15 cellular contexts compared by ENCODE assay signal in the genomic region with DNA sequence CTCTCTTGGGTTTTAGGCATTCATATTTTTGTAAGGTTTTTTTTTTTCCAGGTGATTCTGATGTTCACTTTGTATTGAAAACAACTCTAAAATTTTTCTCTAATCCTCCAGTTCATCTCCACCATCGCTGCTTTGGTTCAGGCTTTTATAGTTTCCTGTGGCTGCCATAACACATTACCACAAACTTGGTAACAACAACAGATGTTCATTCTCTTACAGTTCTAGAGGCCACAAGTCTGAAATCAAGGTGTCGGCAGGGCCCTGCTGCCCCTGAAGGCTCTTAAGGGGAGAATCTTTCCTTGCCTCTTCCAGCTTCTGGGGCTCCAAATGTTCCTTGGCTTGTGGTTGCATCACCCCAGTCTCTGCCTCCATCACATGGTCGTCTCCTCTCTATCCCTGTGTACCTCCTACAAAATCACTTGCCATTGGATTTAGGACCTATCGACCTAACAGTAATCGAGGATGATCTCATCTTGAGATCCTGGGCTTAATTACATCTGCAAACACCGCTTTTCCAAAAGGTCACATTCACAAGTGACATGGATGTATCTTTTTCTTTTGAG. TPM values are rescaled to one million over a fixed set of nuclear protein-coding genes. Genes with fewer than 3 reads are reported as not detected.
A peak's percentile ranks its signal among the peaks of the same experiment; 100 is the strongest.
DNase-seq lines count a peak whose midpoint lies in the region; ATAC-seq and TF ChIP-seq lines count a peak whose summit lies in the region.
"Had no signal": no experiment of that assay in that cellular context is flagged by ENCODE, and none has a peak within 500 bp of the region (broad histone marks: within the 10 kb centered on the region; RNA-seq: fewer than 3 reads in every experiment).

No MANE protein-coding gene starts in this region.

- intact Hi-C loops in activated CD4-positive, alpha-beta T cell treated with anti-CD3 and anti-CD28 coated beads for 36 hours (cut with DNase I, micrococcal nuclease): no loop called here

- peaks cover 97% of the 10 kb centered on the region for H4K20me1 ChIP-seq in Loucy (ENCODE audit: insufficient read depth, low read length, poor library complexity, severe bottlenecking)

- peak overlapping the region; percentile 69 for H3K9ac ChIP-seq in Loucy (ENCODE audit: low read depth, low read length, poor library complexity, severe bottlenecking)
- no peak overlapping the region for H3K9ac ChIP-seq in trophoblast cell (ENCODE audit: low read length)

- CTCF ChIA-PET in activated CD4-positive, alpha-beta T cell treated with anti-CD3 and anti-CD28 coated beads for 36 hours (lab: Charles Lee): interaction anchor here (1.6 kb wide), 1 partner anchor 22 kb away, joined by 3 read pairs; no protein-coding TSS in a partner anchor

- TF ChIP-seq CTCF in Loucy (conservative IDR thresholded peaks at IDR 0.05; ENCODE audit: low read length) (0 out of 2 replicates have a peak, but pooled peaks have one; percentile 10), progenitor cell of endocrine pancreas (IDR thresholded peaks at IDR 0.05; ENCODE audit: unreplicated experiment) (no peak)

- H3K4me3 ChIP-seq in Loucy (ENCODE audit: low read length, poor library complexity, severe bottlenecking) (peak overlapping the region; percentile 69), trophoblast cell (ENCODE audit: low read depth, low read length) (no peak overlapping the region)
- H3K4me3 ChIP-seq: esophagus muscularis mucosa, heart right ventricle, prostate gland had no signal

- H3K4me1 Mint-ChIP-seq in activated CD4-positive, alpha-beta T cell treated with anti-CD3 and anti-CD28 coated beads for 36 hours: peaks cover 37% of the 10 kb centered on the region
- H3K4me1 Mint-ChIP-seq in activated naive CD8-positive, alpha-beta T cell treated with anti-CD3 and anti-CD28 coated beads, Interleukin-2, amount 10 ng/mL, durations not matched to agents 7 days and 5 days: peaks cover 33% of the 10 kb centered on the region
- peaks cover 11% of the 10 kb centered on the region for H3K4me1 Mint-ChIP-seq in progenitor cell of endocrine pancreas (ENCODE audit: low read depth)

- H4K91ac ChIP-seq in trophoblast cell (ENCODE audit: low read depth, low read length): peak overlapping the region; percentile 63

- peaks cover 98% of the 10 kb centered on the region for H3K79me2 ChIP-seq in Loucy (ENCODE audit: insufficient read depth, low read length)
- no peaks in the 10 kb centered on the region for H3K79me2 ChIP-seq in trophoblast cell (ENCODE audit: control insufficient read depth, insufficient read depth, low read length, poor library complexity)

- H3K27me3 ChIP-seq in Loucy (ENCODE audit: insufficient read depth, low read length, poor library complexity, severe bottlenecking) (no peaks in the 10 kb centered on the region), trophoblast cell (ENCODE audit: insufficient read depth, low read length) (no peaks in the 10 kb centered on the region)
- H3K27me3 ChIP-seq: esophagus muscularis mucosa, heart right ventricle had no signal

- no peak for ATAC-seq in activated CD4-positive, alpha-beta T cell treated with anti-CD3 and anti-CD28 coated beads for 36 hours
- ATAC-seq in activated naive CD8-positive, alpha-beta T cell treated with anti-CD3 and anti-CD28 coated beads, Interleukin-2, amount 10 ng/mL, durations not matched to agents 7 days and 5 days (ENCODE audit: low read depth): peak; percentile 72

- no peak overlapping the region for H3K4me3 Mint-ChIP-seq in activated CD4-positive, alpha-beta T cell treated with anti-CD3 and anti-CD28 coated beads for 36 hours
- peak overlapping the region; percentile 70 for H3K4me3 Mint-ChIP-seq in activated naive CD8-positive, alpha-beta T cell treated with anti-CD3 and anti-CD28 coated beads, Interleukin-2, amount 10 ng/mL, durations not matched to agents 7 days and 5 days
- H3K4me3 Mint-ChIP-seq in progenitor cell of endocrine pancreas (ENCODE audit: low read depth): no peak overlapping the region
- H3K4me3 Mint-ChIP-seq: type B pancreatic cell had no signal

- no peak overlapping the region for H3K14ac ChIP-seq in trophoblast cell (ENCODE audit: low read length)

- no peaks in the 10 kb centered on the region for H3K9me2 ChIP-seq in Loucy (replicated peaks; ENCODE audit: low read depth, low read length)

- H2BK120ac ChIP-seq in trophoblast cell (ENCODE audit: insufficient read depth, low read length, poor library complexity): no peak overlapping the region

- no peak for DNase-seq in activated CD4-positive, alpha-beta T cell treated with anti-CD3 and anti-CD28 coated beads for 36 hours
- no peak for DNase-seq in activated CD4-positive, alpha-beta T cell treated with anti-CD3 and anti-CD28 coated beads, Interleukin-2, amount 50 U/mL, for 1 hour
- no peak for DNase-seq in activated naive CD8-positive, alpha-beta T cell treated with anti-CD3 and anti-CD28 coated beads, Interleukin-2, amount 10 ng/mL, durations not matched to agents 7 days and 5 days
- no peak for DNase-seq in trophoblast cell
- no peak for DNase-seq in pons (ENCODE audit: low spot score)
- DNase-seq in anterior cingulate cortex (lab: John Stamatoyannopoulos, UW): no peak
- DNase-seq in progenitor cell of endocrine pancreas (ENCODE audit: low spot score, unreplicated experiment): no peak
- DNase-seq: 8988T, cortex of kidney, heart right ventricle, NCI-H1092 had no signal

- H3K36me3 Mint-ChIP-seq in activated CD4-positive, alpha-beta T cell treated with anti-CD3 and anti-CD28 coated beads for 36 hours (ENCODE audit: low read depth): no peaks in the 10 kb centered on the region
- H3K36me3 Mint-ChIP-seq in activated naive CD8-positive, alpha-beta T cell treated with anti-CD3 and anti-CD28 coated beads, Interleukin-2, amount 10 ng/mL, durations not matched to agents 7 days and 5 days: peaks cover 9% of the 10 kb centered on the region
- H3K36me3 Mint-ChIP-seq in progenitor cell of endocrine pancreas (ENCODE audit: insufficient read depth): no peaks in the 10 kb centered on the region
- H3K36me3 Mint-ChIP-seq: type B pancreatic cell had no signal

- H3K27me3 Mint-ChIP-seq in activated CD4-positive, alpha-beta T cell treated with anti-CD3 and anti-CD28 coated beads for 36 hours: no peaks in the 10 kb centered on the region
- peaks cover 3% of the 10 kb centered on the region for H3K27me3 Mint-ChIP-seq in activated naive CD8-positive, alpha-beta T cell treated with anti-CD3 and anti-CD28 coated beads, Interleukin-2, amount 10 ng/mL, durations not matched to agents 7 days and 5 days
- no peaks in the 10 kb centered on the region for H3K27me3 Mint-ChIP-seq in progenitor cell of endocrine pancreas
- H3K27me3 Mint-ChIP-seq: type B pancreatic cell had no signal

- H3K4me2 ChIP-seq in Loucy (ENCODE audit: low read depth, low read length, poor library complexity, severe bottlenecking): peak overlapping the region; percentile 96
- H3K4me2 ChIP-seq in trophoblast cell (ENCODE audit: low read length): no peak overlapping the region

- H3K27ac ChIP-seq in trophoblast cell (ENCODE audit: low read depth, low read length): no peak overlapping the region
- H3K27ac ChIP-seq: prostate gland had no signal

- H4K8ac ChIP-seq in trophoblast cell (ENCODE audit: low read depth, low read length): no peak overlapping the region

- H4K12ac ChIP-seq in trophoblast cell (ENCODE audit: low read depth, low read length): no peak overlapping the region

- no peak overlapping the region for H3K18ac ChIP-seq in trophoblast cell (ENCODE audit: low read length)

- no peaks in the 10 kb centered on the region for H3K79me1 ChIP-seq in trophoblast cell (ENCODE audit: low read length)

- POLR2A ChIA-PET in activated CD4-positive, alpha-beta T cell treated with anti-CD3 and anti-CD28 coated beads for 36 hours (lab: Charles Lee): no interaction called here
- POLR2A ChIA-PET in activated naive CD8-positive, alpha-beta T cell treated with anti-CD3 and anti-CD28 coated beads, Interleukin-2, amount 10 ng/mL, durations not matched to agents 7 days and 5 days (lab: Charles Lee): interaction anchor here (0.9 kb wide), 1 partner anchor 38 kb away, joined by 3 read pairs; no protein-coding TSS in a partner anchor

- no peak overlapping the region for H2AFZ ChIP-seq in Loucy (ENCODE audit: low read length)
- H2AFZ ChIP-seq in trophoblast cell (ENCODE audit: insufficient read depth, low read length, poor library complexity): no peak overlapping the region

- no peak overlapping the region for H3K4ac ChIP-seq in trophoblast cell (ENCODE audit: low read depth, low read length)

- H3K36me3 ChIP-seq in Loucy (ENCODE audit: insufficient read depth, low read length) (peaks cover 49% of the 10 kb centered on the region; the same call in 1 of the 2 replicates), trophoblast cell (ENCODE audit: control insufficient read depth in 1 of 2, insufficient read depth in 2 of 2, low read length in 2 of 2) (no peaks in the 10 kb centered on the region)
- H3K36me3 ChIP-seq: esophagus muscularis mucosa, heart right ventricle, prostate gland had no signal

- H3K4me1 ChIP-seq in Loucy (ENCODE audit: insufficient read depth, low read length, poor library complexity, severe bottlenecking) (peaks cover 88% of the 10 kb centered on the region), trophoblast cell (ENCODE audit: control insufficient read depth in 1 of 2, insufficient read depth in 2 of 2, low read length in 2 of 2) (peaks cover 7 to 15% of the 10 kb centered on the region in 2 experiments)
- H3K4me1 ChIP-seq: prostate gland had no signal

- H3F3A ChIP-seq in Loucy (ENCODE audit: low read depth): peaks cover 6% of the 10 kb centered on the region

- H3K23ac ChIP-seq in trophoblast cell (ENCODE audit: low read length): no peak overlapping the region

- H3K9me3 Mint-ChIP-seq in activated CD4-positive, alpha-beta T cell treated with anti-CD3 and anti-CD28 coated beads for 36 hours (ENCODE audit: low read depth): no peaks in the 10 kb centered on the region
- peaks cover 2% of the 10 kb centered on the region for H3K9me3 Mint-ChIP-seq in activated naive CD8-positive, alpha-beta T cell treated with anti-CD3 and anti-CD28 coated beads, Interleukin-2, amount 10 ng/mL, durations not matched to agents 7 days and 5 days
- no peaks in the 10 kb centered on the region for H3K9me3 Mint-ChIP-seq in progenitor cell of endocrine pancreas (ENCODE audit: low read depth)

- no peak overlapping the region for H2BK5ac ChIP-seq in trophoblast cell (ENCODE audit: low read depth, low read length, poor library complexity)

- peak overlapping the region; percentile 45 for H3K27ac Mint-ChIP-seq in activated CD4-positive, alpha-beta T cell treated with anti-CD3 and anti-CD28 coated beads for 36 hours
- H3K27ac Mint-ChIP-seq in activated naive CD8-positive, alpha-beta T cell treated with anti-CD3 and anti-CD28 coated beads, Interleukin-2, amount 10 ng/mL, durations not matched to agents 7 days and 5 days: peak overlapping the region; percentile 77
- H3K27ac Mint-ChIP-seq in progenitor cell of endocrine pancreas: no peak overlapping the region

- no CpG with 5 or more reads among the region's 6 CpGs for WGBS in trophoblast cell (ENCODE audit: extremely low coverage, insufficient coverage, insufficient read length)

- H2BK12ac ChIP-seq in trophoblast cell (ENCODE audit: low read length): no peak overlapping the region

- no peak overlapping the region for H2AK5ac ChIP-seq in trophoblast cell (ENCODE audit: low read length)

- no peaks in the 10 kb centered on the region for H3K9me3 ChIP-seq in Loucy (ENCODE audit: insufficient read depth, low read depth, low read length)
- peaks cover 5% of the 10 kb centered on the region for H3K9me3 ChIP-seq in trophoblast cell (ENCODE audit: insufficient read depth, low read depth, low read length)
- H3K9me3 ChIP-seq: esophagus muscularis mucosa, heart right ventricle, prostate gland had no signal

RNA-seq across cellular contexts. Expression of gene PELI2, which starts 55.2 kb away (rescaled TPM):
- 1 to 10 TPM; 2.2 to 3.8 TPM for total RNA-seq in activated CD4-positive, alpha-beta T cell treated with anti-CD3 and anti-CD28 coated beads for 36 hours
- total RNA-seq in activated naive CD8-positive, alpha-beta T cell treated with anti-CD3 and anti-CD28 coated beads, Interleukin-2, amount 10 ng/mL, durations not matched to agents 7 days and 5 days: 1 to 10 TPM; 3.2 to 5.7 TPM
- 1.4 and 1.5 TPM in 2 replicates for polyA plus RNA-seq in trophoblast cell (2013)
- total RNA-seq in progenitor cell of endocrine pancreas: 28.5 and 32.2 TPM in 2 replicates
